ENCODE assay signal across 9 cellular contexts in genomic region chr19:16445238-16446107, GRCh38. TPM values are rescaled to one million over a fixed set of nuclear protein-coding genes. Genes with fewer than 3 reads are reported as not detected.
A peak's percentile ranks its signal among the peaks of the same experiment; 100 is the strongest.
DNase-seq lines count a peak whose midpoint lies in the region; TF ChIP-seq lines count a peak whose summit lies in the region.
"Had no signal": no experiment of that assay in that cellular context is flagged by ENCODE, and none has a peak within 500 bp of the region (broad histone marks: within the 10 kb centered on the region; RNA-seq: fewer than 3 reads in every experiment).

No MANE protein-coding gene starts in this region.

- no peak for DNase-seq in CD8-positive, alpha-beta memory T cell
- DNase-seq in GM20000 (ENCODE audit: low spot score) (peak; percentile 58), NCI-H146 (lab: John Stamatoyannopoulos, UW) (peak; percentile 74), fibroblast of lung (ENCODE audit: low read depth in 2 of 2) (peak; percentile 18 to 61), hippocampal formation (lab: John Stamatoyannopoulos, UW) (no peak), DMS79 (lab: John Stamatoyannopoulos, UW) (no peak), NCI-H748 treated with DMSO at 0.1 percent for 48 hours (lab: John Stamatoyannopoulos, UW) (no peak), C1 segment of cervical spinal cord (lab: John Stamatoyannopoulos, UW) (no peak)

- H3K36me3 ChIP-seq in CD8-positive, alpha-beta memory T cell (ENCODE audit: insufficient read depth, low read length): no peaks in the 10 kb centered on the region
- H3K36me3 ChIP-seq in fibroblast of lung (ENCODE audit: control insufficient read depth, insufficient read depth, low read length): peaks cover 2% of the 10 kb centered on the region

- peaks cover 40% of the 10 kb centered on the region for H3K79me2 ChIP-seq in fibroblast of lung (ENCODE audit: control insufficient read depth, insufficient read depth, low read length)

- H4K20me1 ChIP-seq in fibroblast of lung (ENCODE audit: control insufficient read depth, extremely low read depth, insufficient read depth, low read length): peaks cover 3% of the 10 kb centered on the region

- no peaks in the 10 kb centered on the region for H3K27me3 Mint-ChIP-seq in CD8-positive, alpha-beta memory T cell

- POLR2A ChIA-PET in CD8-positive, alpha-beta memory T cell (lab: Charles Lee): interaction anchor here (0.6 kb wide), 1 partner anchor 10 kb away, joined by 3 read pairs; no protein-coding TSS in a partner anchor

- H3K9me3 ChIP-seq in CD8-positive, alpha-beta memory T cell (ENCODE audit: low read length): no peaks in the 10 kb centered on the region
- no peaks in the 10 kb centered on the region for H3K9me3 ChIP-seq in fibroblast of lung (ENCODE audit: control insufficient read depth, insufficient read depth, low read depth, low read length)

- H3K4me1 ChIP-seq in CD8-positive, alpha-beta memory T cell (ENCODE audit: insufficient read depth, low read length): peaks cover 43% of the 10 kb centered on the region
- peaks cover 14% of the 10 kb centered on the region for H3K4me1 ChIP-seq in fibroblast of lung (ENCODE audit: control insufficient read depth, extremely low read depth, insufficient read depth, low read length)

- CTCF ChIA-PET in CD8-positive, alpha-beta memory T cell (lab: Charles Lee): no interaction called here

- H3K27ac Mint-ChIP-seq in CD8-positive, alpha-beta memory T cell: peak overlapping the region in 7 of 8 donors; percentile 36 to 96 (median 83)

- no peak overlapping the region for H3K4me2 ChIP-seq in fibroblast of lung (ENCODE audit: extremely low read depth, insufficient read depth, low read length)

- no peaks in the 10 kb centered on the region for H3K27me3 ChIP-seq in CD8-positive, alpha-beta memory T cell (ENCODE audit: insufficient read depth, low read length, poor library complexity, severe bottlenecking)
- H3K27me3 ChIP-seq in fibroblast of lung (ENCODE audit: control insufficient read depth, insufficient read depth, low read length): no peaks in the 10 kb centered on the region

- peaks cover 54 to 73% (median 69%) of the 10 kb centered on the region in 3 donors for H3K4me1 Mint-ChIP-seq in CD8-positive, alpha-beta memory T cell

- H3K27ac ChIP-seq in CD8-positive, alpha-beta memory T cell (ENCODE audit: low read depth, low read length): no peak overlapping the region
- H3K27ac ChIP-seq in fibroblast of lung (ENCODE audit: insufficient read depth, low read length): no peak overlapping the region

- TF ChIP-seq CTCF in GM20000 (IDR thresholded peaks at IDR 0.05; ENCODE audit: extremely low read depth, missing control alignments) (no peak), fibroblast of lung (conservative IDR thresholded peaks at IDR 0.05 in 1 of 2, IDR thresholded peaks at IDR 0.05 in 1 of 2; ENCODE audit: low read depth in 1 of 2, low read length in 2 of 2) (no peak)

- peaks cover 0 to 4% (median 3%) of the 10 kb centered on the region in 5 donors for H3K9me3 Mint-ChIP-seq in CD8-positive, alpha-beta memory T cell

- H3K4me3 ChIP-seq in CD8-positive, alpha-beta memory T cell (ENCODE audit: low read length): no peak overlapping the region
- no peak overlapping the region for H3K4me3 ChIP-seq in fibroblast of lung (replicated peaks in 1 of 4; ENCODE audit: control extremely low read depth in 1 of 4, insufficient read depth in 1 of 4, low read depth in 3 of 4, low read length in 4 of 4)

- peak overlapping the region in 1 of 7 donors; percentile 15 for H3K4me3 Mint-ChIP-seq in CD8-positive, alpha-beta memory T cell

- peaks cover 4 to 38% (median 9%) of the 10 kb centered on the region in 3 donors for H3K36me3 Mint-ChIP-seq in CD8-positive, alpha-beta memory T cell

- no peak overlapping the region for H3K9ac ChIP-seq in fibroblast of lung (ENCODE audit: insufficient read depth, low read length)

- H2AFZ ChIP-seq in fibroblast of lung (ENCODE audit: low read length): no peak overlapping the region

RNA-seq across cellular contexts. Expression of gene EPS15L1, which starts 26.3 kb away (rescaled TPM):
- total RNA-seq in CD8-positive, alpha-beta memory T cell: 10 to 100 TPM; 31.7 to 34.7 TPM
- polyA plus RNA-seq in CD8-positive, alpha-beta memory T cell: 12.1 TPM
- 8.2 and 10.9 TPM in 2 replicates for total RNA-seq in fibroblast of lung
- polyA plus RNA-seq in fibroblast of lung: 11.3 and 16.2 TPM in 2 replicates
- polyA plus RNA-seq in fibroblast of lung (2012): 21.3 and 24.4 TPM in 2 replicates
- 22.6 and 23.3 TPM in 2 replicates for polyA minus RNA-seq in fibroblast of lung (ENCODE audit: low replicate concordance)

RNA-seq across cellular contexts. Expression of gene CALR3, which starts 50.5 kb away (rescaled TPM):
- total RNA-seq in CD8-positive, alpha-beta memory T cell: not detected
- polyA plus RNA-seq in CD8-positive, alpha-beta memory T cell: not detected
- total RNA-seq in fibroblast of lung: not detected in 2 replicates
- polyA plus RNA-seq in fibroblast of lung: 0.10 TPM in 1 of 2 replicates, not detected in the other
- polyA plus RNA-seq in fibroblast of lung (2012): not detected in 2 replicates
- not detected in 2 replicates for polyA minus RNA-seq in fibroblast of lung (ENCODE audit: low replicate concordance)
- total RNA-seq: endothelial cell of umbilical vein had no signal
- polyA plus RNA-seq: endothelial cell of umbilical vein had no signal

RNA-seq across cellular contexts. Expression of gene C19orf44, which starts 50.7 kb away (rescaled TPM):
- total RNA-seq in CD8-positive, alpha-beta memory T cell: 1 to 10 TPM; 5.1 to 5.4 TPM
- polyA plus RNA-seq in CD8-positive, alpha-beta memory T cell: 1.3 TPM
- total RNA-seq in fibroblast of lung: 2.8 and 3.6 TPM in 2 replicates
- polyA plus RNA-seq in fibroblast of lung: 2.8 and 2.9 TPM in 2 replicates
- polyA plus RNA-seq in fibroblast of lung (2012): 2.2 TPM in 2 replicates
- 1.3 and 3.0 TPM in 2 replicates for polyA minus RNA-seq in fibroblast of lung (ENCODE audit: low replicate concordance)

Comparison
In these comparisons a context has a peak if more than half of its experiments do, and no peak if none do; other contexts are left out.
1. DNase-seq: peak in GM20000 (single experiment), NCI-H146 (single experiment) and fibroblast of lung (2 of 2); none in CD8-positive, alpha-beta memory T cell (0 of 5), hippocampal formation (0 of 2), DMS79 (single experiment), NCI-H748 treated with DMSO at 0.1 percent for 48 hours (single experiment) and C1 segment of cervical spinal cord (0 of 14).